Comparison of ENCODE assay signal across 12 cellular contexts in genomic region chr7:96303686-96304443, GRCh38. TPM values are rescaled to one million over a fixed set of nuclear protein-coding genes. Genes with fewer than 3 reads are reported as not detected.
DNase-seq lines count a peak whose midpoint lies in the region; ATAC-seq, FAIRE-seq and TF ChIP-seq lines count a peak whose summit lies in the region.
"Had no signal": no experiment of that assay in that cellular context is flagged by ENCODE, and none has a peak within 500 bp of the region (broad histone marks: within the 10 kb centered on the region; RNA-seq: fewer than 3 reads in every experiment).

No MANE protein-coding gene starts in this region.

- intact Hi-C loops in CD4-positive, alpha-beta memory T cell (cut with micrococcal nuclease): loop anchor here (2.0 kb wide), 1 partner anchor 19 kb away; no protein-coding TSS in a partner anchor
- intact Hi-C loops in mucosa of descending colon (cut with DNase I, micrococcal nuclease): no loop called here

- H3K9me3 Mint-ChIP-seq in CD4-positive, alpha-beta memory T cell: no peaks in the 10 kb centered on the region
- H3K9me3 Mint-ChIP-seq in astrocyte (ENCODE audit: unreplicated experiment): no peaks in the 10 kb centered on the region

- no peaks in the 10 kb centered on the region for H3K27me3 Mint-ChIP-seq in CD4-positive, alpha-beta memory T cell
- no peaks in the 10 kb centered on the region for H3K27me3 Mint-ChIP-seq in astrocyte (ENCODE audit: low read depth, unreplicated experiment)

- H3K4me1 ChIP-seq in CD4-positive, alpha-beta memory T cell (ENCODE audit: insufficient read depth, low read length): peaks cover 30% of the 10 kb centered on the region
- H3K4me1 ChIP-seq in astrocyte (ENCODE audit: insufficient read depth, low read length): peaks cover 18% of the 10 kb centered on the region
- H3K4me1 ChIP-seq in mucosa of descending colon (ENCODE audit: low read depth): peaks cover 19% of the 10 kb centered on the region

- peaks cover 66% of the 10 kb centered on the region for H4K20me1 ChIP-seq in astrocyte (ENCODE audit: insufficient read depth, low read length)

- H3K9me3 ChIP-seq in CD4-positive, alpha-beta memory T cell (ENCODE audit: control insufficient read depth in 1 of 2, low read length in 2 of 2): no peaks in the 10 kb centered on the region
- H3K9me3 ChIP-seq in astrocyte (ENCODE audit: insufficient read depth, low read depth, low read length): no peaks in the 10 kb centered on the region
- H3K9me3 ChIP-seq in mucosa of descending colon: no peaks in the 10 kb centered on the region

- FAIRE-seq in astrocyte (lab: Jason Lieb, UNC): no peak
- FAIRE-seq: endometrium had no signal

- H3K79me2 ChIP-seq in astrocyte (ENCODE audit: insufficient read depth, low read length): peaks cover 8% of the 10 kb centered on the region

- H3K4me1 Mint-ChIP-seq in CD4-positive, alpha-beta memory T cell: peaks cover 28 to 63% (median 40%) of the 10 kb centered on the region in 4 donors
- peaks cover 65% of the 10 kb centered on the region for H3K4me1 Mint-ChIP-seq in astrocyte (ENCODE audit: low read depth, unreplicated experiment)

- no peaks in the 10 kb centered on the region for H3K27me3 ChIP-seq in CD4-positive, alpha-beta memory T cell (ENCODE audit: insufficient read depth, low read length)
- no peaks in the 10 kb centered on the region for H3K27me3 ChIP-seq in astrocyte (ENCODE audit: insufficient read depth, low read length)
- H3K27me3 ChIP-seq: neural progenitor cell had no signal

- TF ChIP-seq CTCF in astrocyte (IDR thresholded peaks at IDR 0.05; ENCODE audit: insufficient read depth, low read depth, low read length) (no peak), mucosa of descending colon (IDR thresholded peaks at IDR 0.05) (no peak)

- POLR2A ChIA-PET in CD4-positive, alpha-beta memory T cell (lab: Charles Lee; ENCODE audit: partially characterized antibody): no interaction called here

- H3K9ac ChIP-seq in astrocyte (ENCODE audit: low read length): peak overlapping the region; percentile 21
- H3K9ac ChIP-seq: neural progenitor cell had no signal

- H3K4me3 ChIP-seq in CD4-positive, alpha-beta memory T cell (ENCODE audit: low read length in 2 of 2): no peak overlapping the region
- H3K4me3 ChIP-seq in astrocyte (ENCODE audit: insufficient read depth, low read depth, low read length) (no peak overlapping the region), mucosa of descending colon (no peak overlapping the region)
- H3K4me3 ChIP-seq: neural progenitor cell had no signal

- CTCF ChIA-PET in CD4-positive, alpha-beta memory T cell (lab: Charles Lee; ENCODE audit: partially characterized antibody): no interaction called here

- H3K36me3 ChIP-seq in CD4-positive, alpha-beta memory T cell (ENCODE audit: insufficient read depth, low read length): no peaks in the 10 kb centered on the region
- H3K36me3 ChIP-seq in astrocyte (ENCODE audit: insufficient read depth, low read length) (no peaks in the 10 kb centered on the region), mucosa of descending colon (ENCODE audit: low read depth) (no peaks in the 10 kb centered on the region)
- H3K36me3 ChIP-seq: neural progenitor cell had no signal

- ATAC-seq in HG03159 (IDR thresholded peaks at IDR 0.05; ENCODE audit: unreplicated experiment) (peak; percentile 42), mucosa of descending colon (peak; percentile 10), HG03432 (IDR thresholded peaks at IDR 0.05; ENCODE audit: unreplicated experiment) (no peak)

- peaks cover 1 to 12% of the 10 kb centered on the region in 2 donors for H3K36me3 Mint-ChIP-seq in CD4-positive, alpha-beta memory T cell
- H3K36me3 Mint-ChIP-seq in astrocyte (ENCODE audit: low read depth, unreplicated experiment): peaks cover 3% of the 10 kb centered on the region

- H2AFZ ChIP-seq in astrocyte (ENCODE audit: low read depth, low read length): no peak overlapping the region
- H2AFZ ChIP-seq: neural progenitor cell had no signal

- no peak overlapping the region for H3K4me3 Mint-ChIP-seq in CD4-positive, alpha-beta memory T cell
- peak overlapping the region; percentile 55 for H3K4me3 Mint-ChIP-seq in astrocyte (ENCODE audit: unreplicated experiment)
- H3K4me3 Mint-ChIP-seq: neural progenitor cell had no signal

- no peak for DNase-seq in CD4-positive, alpha-beta memory T cell
- DNase-seq in astrocyte (ENCODE audit: low read depth) (peak; percentile 92), mucosa of descending colon (no peak), SHP77 (lab: John Stamatoyannopoulos, UW) (no peak), HPDE6-E6E7 (ENCODE audit: extremely low spot score) (no peak), dermis blood vessel endothelial cell (no peak)
- DNase-seq: activated CD4-positive, alpha-beta T cell treated with anti-CD3 and anti-CD28 coated beads for 48 hours; NCI-H2081 had no signal

- H3K27ac ChIP-seq in CD4-positive, alpha-beta memory T cell (ENCODE audit: low read depth, low read length): no peak overlapping the region
- peak overlapping the region; percentile 59 for H3K27ac ChIP-seq in astrocyte (ENCODE audit: low read depth, low read length)
- H3K27ac ChIP-seq: neural progenitor cell had no signal

- peak overlapping the region; percentile 65 for H3K4me2 ChIP-seq in astrocyte (ENCODE audit: low read length)
- H3K4me2 ChIP-seq: neural progenitor cell had no signal

- H3K27ac Mint-ChIP-seq in CD4-positive, alpha-beta memory T cell: peak overlapping the region in 4 of 7 donors; percentile 19 to 69 (median 47)
- peak overlapping the region; percentile 92 for H3K27ac Mint-ChIP-seq in astrocyte (ENCODE audit: unreplicated experiment)
- H3K27ac Mint-ChIP-seq: neural progenitor cell had no signal

RNA-seq across cellular contexts. Expression of gene SLC25A13, which starts 18.0 kb away (rescaled TPM):
- total RNA-seq in CD4-positive, alpha-beta memory T cell: 10 to 100 TPM in 1 of 2 experiments, 1 to 10 TPM in 1; 9.1 to 12.2 TPM
- 1 to 10 TPM; 5.2 to 7.4 TPM for polyA plus RNA-seq in CD4-positive, alpha-beta memory T cell
- total RNA-seq in astrocyte (56.0 and 58.1 TPM in 2 replicates), mucosa of descending colon (10 to 100 TPM; 33.5 to 65.1 (median 42.7) TPM), dermis blood vessel endothelial cell (34.9 and 36.9 TPM in 2 replicates)
